Comparison of ENCODE assay signal across 8 cellular contexts in the genomic region with DNA sequence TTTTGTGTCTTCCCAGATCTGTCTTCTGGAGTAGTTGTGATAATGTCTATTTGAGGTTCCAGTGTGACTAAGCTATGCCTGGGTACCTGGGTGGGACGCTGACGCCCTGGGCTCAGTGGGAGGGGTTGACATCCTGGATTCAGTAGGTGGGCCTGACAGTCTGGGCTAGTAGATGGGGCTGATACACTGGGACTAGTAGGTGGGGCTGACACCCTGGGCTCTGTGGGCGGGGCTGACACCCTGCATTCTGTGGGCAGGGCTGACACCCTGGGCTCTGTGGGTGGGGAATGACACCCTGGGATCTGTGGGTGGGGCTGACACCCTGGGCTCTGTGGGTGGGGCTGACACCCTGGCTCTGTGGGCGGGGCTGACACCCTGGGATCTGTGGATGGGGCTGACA.
A peak's percentile ranks its signal among the peaks of the same experiment; 100 is the strongest.
DNase-seq lines count a peak whose midpoint lies in the region; ATAC-seq and TF ChIP-seq lines count a peak whose summit lies in the region.
"Not testable (repeated sequence)": the region's sequence is repeated elsewhere in the genome, so short reads cannot be mapped to it uniquely, and the experiment has no call there.

No MANE protein-coding gene starts in this region.

- H3K36me3 ChIP-seq in CD8-positive, alpha-beta T cell (ENCODE audit: insufficient read depth, low read length) = not testable (repeated sequence)

- H3K27me3 ChIP-seq in CD8-positive, alpha-beta T cell (ENCODE audit: insufficient read depth, low read length) = not testable (repeated sequence)

- ATAC-seq in CD8-positive, alpha-beta T cell = peak; percentile 70
- ATAC-seq in T-helper 17 cell = peak; percentile 63
- peak; percentile 70 for ATAC-seq in activated CD8-positive, alpha-beta memory T cell treated with anti-CD3 and anti-CD28 coated beads, Interleukin-2, amount 10 ng/mL, durations not matched to agents 7 days and 5 days

- not testable (repeated sequence) for H3K4me3 ChIP-seq in CD8-positive, alpha-beta T cell (ENCODE audit: low read depth, low read length)

- intact Hi-C loops in CD8-positive, alpha-beta T cell (cut with DNase I, micrococcal nuclease) = loop anchor here in 1 of 2 experiments (5.0 kb wide), 1 partner anchor 321 kb away; the partner anchor contains the start of gene SPTLC1

- H3K4me3 Mint-ChIP-seq in CD8-positive, alpha-beta T cell; T-helper 17 cell; activated CD8-positive, alpha-beta memory T cell treated with anti-CD3 and anti-CD28 coated beads, Interleukin-2, amount 10 ng/mL, durations not matched to agents 7 days and 5 days: not testable (repeated sequence)

- not testable (repeated sequence) for H3K27ac ChIP-seq in CD8-positive, alpha-beta T cell (ENCODE audit: low read depth, low read length)
- H3K27ac ChIP-seq in epithelial cell of prostate = peak overlapping the region; percentile 56

- POLR2A ChIA-PET in CD8-positive, alpha-beta T cell (lab: Charles Lee) = not testable (repeated sequence)

- H3K4me1 Mint-ChIP-seq in CD8-positive, alpha-beta T cell (ENCODE audit: low read depth) = peaks cover 17% of the 10 kb centered on the region
- H3K4me1 Mint-ChIP-seq in T-helper 17 cell = peaks cover 15% of the 10 kb centered on the region
- peaks cover 24% of the 10 kb centered on the region for H3K4me1 Mint-ChIP-seq in activated CD8-positive, alpha-beta memory T cell treated with anti-CD3 and anti-CD28 coated beads, Interleukin-2, amount 10 ng/mL, durations not matched to agents 7 days and 5 days

- not testable (repeated sequence) for H3K9me3 ChIP-seq in CD8-positive, alpha-beta T cell (ENCODE audit: low read length); T-helper 17 cell (ENCODE audit: control insufficient read depth, low read length, poor library complexity, severe bottlenecking)

- not testable (repeated sequence) for H3K4me1 ChIP-seq in CD8-positive, alpha-beta T cell (ENCODE audit: insufficient read depth, low read length)

- CTCF ChIA-PET in CD8-positive, alpha-beta T cell (lab: Charles Lee) = not testable (repeated sequence)
- CTCF ChIA-PET in activated CD8-positive, alpha-beta memory T cell treated with anti-CD3 and anti-CD28 coated beads, Interleukin-2, amount 10 ng/mL, durations not matched to agents 7 days and 5 days (lab: Charles Lee) = interaction anchor here (0.7 kb wide), 1 partner anchor 140 kb away, joined by 3 read pairs; no protein-coding TSS in a partner anchor

- H3K36me3 Mint-ChIP-seq in CD8-positive, alpha-beta T cell; T-helper 17 cell (ENCODE audit: low read depth); activated CD8-positive, alpha-beta memory T cell treated with anti-CD3 and anti-CD28 coated beads, Interleukin-2, amount 10 ng/mL, durations not matched to agents 7 days and 5 days: not testable (repeated sequence)

- H3K9me3 Mint-ChIP-seq in CD8-positive, alpha-beta T cell; activated CD8-positive, alpha-beta memory T cell treated with anti-CD3 and anti-CD28 coated beads, Interleukin-2, amount 10 ng/mL, durations not matched to agents 7 days and 5 days (ENCODE audit: low read depth): not testable (repeated sequence)

- H3K27me3 Mint-ChIP-seq in CD8-positive, alpha-beta T cell (ENCODE audit: low read depth); T-helper 17 cell; activated CD8-positive, alpha-beta memory T cell treated with anti-CD3 and anti-CD28 coated beads, Interleukin-2, amount 10 ng/mL, durations not matched to agents 7 days and 5 days: not testable (repeated sequence)

- peak overlapping the region; percentile 64 for H3K27ac Mint-ChIP-seq in CD8-positive, alpha-beta T cell
- H3K27ac Mint-ChIP-seq in T-helper 17 cell = not testable (repeated sequence)
- H3K27ac Mint-ChIP-seq in activated CD8-positive, alpha-beta memory T cell treated with anti-CD3 and anti-CD28 coated beads, Interleukin-2, amount 10 ng/mL, durations not matched to agents 7 days and 5 days = peak overlapping the region; percentile 49

- DNase-seq in CD8-positive, alpha-beta T cell = peak in 4 of 7 experiments; percentile 6 to 73 (median 44)
- peak; percentile 48 for DNase-seq in NAMALWA (ENCODE audit: low spot score)
- not testable (repeated sequence) for DNase-seq in T-helper 17 cell; epithelial cell of prostate (ENCODE audit: low read depth, low spot score)
- peak; percentile 79 for DNase-seq in activated CD8-positive, alpha-beta memory T cell treated with anti-CD3 and anti-CD28 coated beads, Interleukin-2, amount 10 ng/mL, durations not matched to agents 7 days and 5 days
- peak; percentile 24 for DNase-seq in activated gamma-delta T cell treated with Interleukin-2 at 50 U/mL for 16 hours
- DNase-seq in mesenteric fat pad (ENCODE audit: low spot score) = peak; percentile 24
- DNase-seq in stimulated activated CD8-positive, alpha-beta memory T cell treated with anti-CD3 and anti-CD28 coated beads, Interleukin-4, amount 100 ng/mL, for 48 hours = peak; percentile 28

- not testable (repeated sequence) for TF ChIP-seq CTCF in CD8-positive, alpha-beta T cell (IDR thresholded peaks at IDR 0.05)
